Comparison of ENCODE assay signal across 8 cellular contexts in the genomic region with DNA sequence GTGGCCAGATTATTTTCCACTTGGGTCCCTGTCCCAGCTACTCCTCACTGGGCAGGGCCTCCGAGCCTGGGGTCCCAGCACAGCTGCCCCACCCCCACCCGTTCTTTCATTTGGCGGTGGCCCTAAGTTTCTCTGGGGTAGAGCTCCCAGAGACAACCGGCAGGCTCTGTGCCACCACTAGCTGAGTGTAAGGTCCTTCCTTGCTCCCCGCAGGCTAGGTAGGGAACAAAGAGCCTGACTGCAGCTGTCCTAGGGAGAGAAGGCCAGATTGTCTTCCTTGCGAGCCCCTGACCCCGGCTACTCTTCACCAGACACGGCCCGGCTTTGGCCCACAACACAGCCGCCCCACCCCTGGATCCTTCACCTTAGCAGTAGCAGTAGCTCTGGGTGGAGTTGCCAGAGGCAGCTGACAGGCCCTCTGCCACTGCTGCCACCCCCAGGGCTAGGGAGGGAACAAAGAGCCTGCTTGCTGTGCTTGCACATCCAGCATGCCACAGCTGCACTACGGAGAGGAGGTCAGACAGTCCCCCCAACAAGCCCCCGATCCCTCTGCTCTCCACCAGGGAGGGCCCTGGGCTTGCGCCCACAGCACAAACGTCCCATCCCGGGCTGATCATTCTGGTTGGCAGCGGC.
A peak's percentile ranks its signal among the peaks of the same experiment; 100 is the strongest.
DNase-seq lines count a peak whose midpoint lies in the region; ATAC-seq and TF ChIP-seq lines count a peak whose summit lies in the region.
"Not testable (repeated sequence)": the region's sequence is repeated elsewhere in the genome, so short reads cannot be mapped to it uniquely, and the experiment has no call there.

No MANE protein-coding gene starts in this region.

- CTCF ChIA-PET in Panc1 (lab: Charles Lee) = not testable (repeated sequence)

- H3K27me3 Mint-ChIP-seq in CD4-positive, CD25-positive, alpha-beta regulatory T cell; activated T-cell treated with anti-CD3 and anti-CD28 coated beads, Interleukin-2, amount 50 U/mL, for 72 hours (ENCODE audit: low read depth): not testable (repeated sequence)

- peak overlapping the region in 2 of 4 donors; percentile 38 to 49 for H3K4me3 Mint-ChIP-seq in CD4-positive, CD25-positive, alpha-beta regulatory T cell
- not testable (repeated sequence) for H3K4me3 Mint-ChIP-seq in activated T-cell treated with anti-CD3 and anti-CD28 coated beads, Interleukin-2, amount 50 U/mL, for 72 hours

- H3K4me1 ChIP-seq in CD4-positive, CD25-positive, alpha-beta regulatory T cell (ENCODE audit: control insufficient read depth, insufficient read depth, low read length, poor library complexity, severe bottlenecking); Panc1 (ENCODE audit: control insufficient read depth, insufficient read depth, low read length): not testable (repeated sequence)

- not testable (repeated sequence) for H3K9me3 ChIP-seq in CD4-positive, CD25-positive, alpha-beta regulatory T cell (ENCODE audit: control insufficient read depth in 2 of 2, low read length in 2 of 2); Panc1 (ENCODE audit: control insufficient read depth, insufficient read depth, low read depth, low read length)

- POLR2A ChIA-PET in Panc1 (lab: Charles Lee) = not testable (repeated sequence)

- not testable (repeated sequence) for H3K36me3 Mint-ChIP-seq in CD4-positive, CD25-positive, alpha-beta regulatory T cell; activated T-cell treated with anti-CD3 and anti-CD28 coated beads, Interleukin-2, amount 50 U/mL, for 72 hours (ENCODE audit: insufficient read depth in 2 of 2)

- not testable (repeated sequence) for H3K4me1 Mint-ChIP-seq in CD4-positive, CD25-positive, alpha-beta regulatory T cell; activated T-cell treated with anti-CD3 and anti-CD28 coated beads, Interleukin-2, amount 50 U/mL, for 72 hours (ENCODE audit: low read depth)

- intact Hi-C loops in Panc1 (cut with micrococcal nuclease; ENCODE audit: unreplicated experiment); left colon (cut with DNase I, micrococcal nuclease): not testable (repeated sequence)

- BruUV-seq in Panc1 (replicated peaks; lab: Mats Ljungman, UMichigan) = not testable (repeated sequence)

- in situ Hi-C loops in Panc1 (cut with HindIII; ENCODE audit: low pct_unique_long_range_greater_than_20kb, low sequenced_read_pairs) = not testable (repeated sequence)

- H3K4me3 ChIP-seq in CD4-positive, CD25-positive, alpha-beta regulatory T cell (ENCODE audit: low read depth, low read length); Panc1 (ENCODE audit: low read depth in 2 of 2, low read length in 2 of 2): not testable (repeated sequence)

- H3K9me3 Mint-ChIP-seq in CD4-positive, CD25-positive, alpha-beta regulatory T cell; activated T-cell treated with anti-CD3 and anti-CD28 coated beads, Interleukin-2, amount 50 U/mL, for 72 hours: not testable (repeated sequence)

- not testable (repeated sequence) for DNase-seq in CD4-positive, CD25-positive, alpha-beta regulatory T cell; Panc1 (ENCODE audit: low read depth, low spot score); activated T-cell treated with anti-CD3 and anti-CD28 coated beads, Interleukin-2, amount 50 U/mL, for 72 hours; left colon

- ATAC-seq in CD4-positive, CD25-positive, alpha-beta regulatory T cell (ENCODE audit: low read depth in 2 of 2) = peak; percentile 68 to 71
- ATAC-seq in GM18870 (IDR thresholded peaks at IDR 0.05; ENCODE audit: unreplicated experiment) (peak; percentile 18), GM19463 (IDR thresholded peaks at IDR 0.05; ENCODE audit: unreplicated experiment) (peak; percentile 37), HG02623 (IDR thresholded peaks at IDR 0.05; ENCODE audit: unreplicated experiment) (peak; percentile 8), HG03108 (IDR thresholded peaks at IDR 0.05; ENCODE audit: unreplicated experiment) (peak; percentile 25), Panc1 (peak; percentile 84), left colon (peak; percentile 46)
- peak; percentile 68 to 75 for ATAC-seq in activated T-cell treated with anti-CD3 and anti-CD28 coated beads, Interleukin-2, amount 50 U/mL, for 72 hours (replicated peaks in 1 of 2)

- TF ChIP-seq CTCF in Panc1 (IDR thresholded peaks at IDR 0.05) = not testable (repeated sequence)

- H3K36me3 ChIP-seq in CD4-positive, CD25-positive, alpha-beta regulatory T cell (ENCODE audit: control insufficient read depth, insufficient read depth, low read length); Panc1 (ENCODE audit: control insufficient read depth, insufficient read depth, low read length): not testable (repeated sequence)

- not testable (repeated sequence) for H3K27ac Mint-ChIP-seq in CD4-positive, CD25-positive, alpha-beta regulatory T cell; activated T-cell treated with anti-CD3 and anti-CD28 coated beads, Interleukin-2, amount 50 U/mL, for 72 hours

- not testable (repeated sequence) for H3K27ac ChIP-seq in CD4-positive, CD25-positive, alpha-beta regulatory T cell (ENCODE audit: insufficient read depth, low read length, poor library complexity, severe bottlenecking); Panc1 (ENCODE audit: low read length)

- not testable (repeated sequence) for H3K27me3 ChIP-seq in CD4-positive, CD25-positive, alpha-beta regulatory T cell (ENCODE audit: control insufficient read depth, insufficient read depth, low read length); Panc1 (ENCODE audit: control insufficient read depth, insufficient read depth, low read length)

Comparison
In these comparisons a context has a peak if more than half of its experiments do, and no peak if none do; other contexts are left out.
1. ATAC-seq: peak in every context shown above with its lines; median percentile 84 in Panc1; 72 in activated T-cell treated with anti-CD3 and anti-CD28 coated beads, Interleukin-2, amount 50 U/mL, for 72 hours; 70 in CD4-positive, CD25-positive, alpha-beta regulatory T cell; 46 in left colon; 37 in GM19463; 25 in HG03108; 18 in GM18870; 8 in HG02623.